ENCODE assay signal across 8 cellular contexts in genomic region chr14:99575043-99576023, GRCh38. TPM values are rescaled to one million over a fixed set of nuclear protein-coding genes. Genes with fewer than 3 reads are reported as not detected.
DNase-seq lines count a peak whose midpoint lies in the region; ATAC-seq and TF ChIP-seq lines count a peak whose summit lies in the region.

No MANE protein-coding gene starts in this region.

- H3K27me3 ChIP-seq in GM06990 (replicated peaks; ENCODE audit: control insufficient read depth, insufficient read depth, low read length): no peaks in the 10 kb centered on the region
- no peaks in the 10 kb centered on the region for H3K27me3 ChIP-seq in psoas muscle (ENCODE audit: insufficient read depth in 3 of 3, low read length in 2 of 3)

- ATAC-seq in psoas muscle (peak; percentile 43 to 63 (median 45)), HG03432 (IDR thresholded peaks at IDR 0.05; ENCODE audit: unreplicated experiment) (no peak), GM18907 (IDR thresholded peaks at IDR 0.05; ENCODE audit: unreplicated experiment) (no peak)

- no peak overlapping the region for H3K4me3 ChIP-seq in GM06990 (replicated peaks; ENCODE audit: low read depth, low read length)
- no peak overlapping the region for H3K4me3 ChIP-seq in fibroblast of pulmonary artery (replicated peaks; ENCODE audit: low read depth, low read length)
- H3K4me3 ChIP-seq in psoas muscle: no peak overlapping the region

- 64 to 78% (median 75%) methylated on average over 22 of the region's 22 CpGs for WGBS in psoas muscle, 3 donors

- no peak for DNase-seq in GM06990 (ENCODE audit: extremely low read depth, insufficient read length)
- DNase-seq in NCI-H446 treated with DMSO at 0.1 percent for 48 hours (lab: John Stamatoyannopoulos, UW): peak; percentile 42
- DNase-seq in fibroblast of pulmonary artery (ENCODE audit: low read depth): no peak
- no peak for DNase-seq in psoas muscle
- no peak for DNase-seq in iPS-NIHi11 (ENCODE audit: low spot score)
- no peak for DNase-seq in activated CD8-positive, alpha-beta memory T cell treated with anti-CD3 and anti-CD28 coated beads for 24 hours

- intact Hi-C loops in psoas muscle (cut with DNase I): no loop called here

- no peaks in the 10 kb centered on the region for H3K9me3 ChIP-seq in psoas muscle

- H3K36me3 ChIP-seq in GM06990 (ENCODE audit: control insufficient read depth, insufficient read depth, low read length) (no peaks in the 10 kb centered on the region), psoas muscle (ENCODE audit: insufficient read depth in 1 of 2, low read depth in 1 of 2) (no peaks in the 10 kb centered on the region)

- peaks cover 74% of the 10 kb centered on the region for H3K4me1 ChIP-seq in psoas muscle

- H3K27ac ChIP-seq in psoas muscle: peak overlapping the region; percentile 61

- TF ChIP-seq CTCF in GM06990 (IDR thresholded peaks at IDR 0.05; ENCODE audit: insufficient read depth, low read length, poor library complexity, severe bottlenecking): peak; percentile 31
- peak; percentile 17 for TF ChIP-seq CTCF in fibroblast of pulmonary artery (IDR thresholded peaks at IDR 0.05; ENCODE audit: low read length, missing control alignments)
- no peak for TF ChIP-seq CTCF in psoas muscle (IDR thresholded peaks at IDR 0.05)

RNA-seq across cellular contexts. Expression of gene CCDC85C, which starts 28.7 kb away (rescaled TPM):
- total RNA-seq in psoas muscle: 10 to 100 TPM in 2 of 4 donors, 1 to 10 TPM in 2; 5.8 to 21.0 (median 9.9) TPM
- polyA plus RNA-seq in psoas muscle: 10 to 100 TPM in 1 of 3 donors, 1 to 10 TPM in 2; 1.8 to 10.8 (median 4.4) TPM

Comparison
In these comparisons a context has a peak if more than half of its experiments do, and no peak if none do; other contexts are left out.
1. ATAC-seq: peak in psoas muscle (4 of 4); none in HG03432 (single experiment) and GM18907 (single experiment).